7 cellular contexts compared by ENCODE assay signal in genomic region chr20:34473262-34473883, GRCh38. TPM values are rescaled to one million over a fixed set of nuclear protein-coding genes. Genes with fewer than 3 reads are reported as not detected.
DNase-seq lines count a peak whose midpoint lies in the region; ATAC-seq, FAIRE-seq and TF ChIP-seq lines count a peak whose summit lies in the region.

No MANE protein-coding gene starts in this region.

- H3K36me3 ChIP-seq in heart left ventricle (peaks cover 0 to 67% (median 40%) of the 10 kb centered on the region in 9 donors), small intestine (ENCODE audit: control insufficient read depth in 2 of 2, insufficient read depth in 2 of 2, low read length in 2 of 2) (peaks cover 3 to 6% of the 10 kb centered on the region in 2 donors)

- TF ChIP-seq CTCF in GM12872 (IDR thresholded peaks at IDR 0.05; ENCODE audit: insufficient read depth, low read depth, low read length) (peak; percentile 50), heart left ventricle (IDR thresholded peaks at IDR 0.05) (peak in 10 of 12 donors; percentile 12 to 56 (median 38))

- DNase-seq in NAMALWA (ENCODE audit: low spot score) (peak; percentile 50), activated T-cell treated with anti-CD3 and anti-CD28 coated beads for 4 hours (peak; percentile 6), heart left ventricle (peak; percentile 44 to 66 (median 52)), small intestine (peak; percentile 19), mucosa of gallbladder (ENCODE audit: low spot score) (no peak)

- H3K4me1 ChIP-seq in heart left ventricle = peaks cover 0 to 29% (median 16%) of the 10 kb centered on the region in 12 donors
- H3K4me1 ChIP-seq in small intestine (ENCODE audit: control insufficient read depth in 2 of 2, insufficient read depth in 1 of 2, low read depth in 1 of 2, low read length in 1 of 2) = no peaks in the 10 kb centered on the region

- H3K4me3 ChIP-seq in heart left ventricle (no peak overlapping the region), small intestine (ENCODE audit: low read depth in 1 of 2, low read length in 2 of 2) (no peak overlapping the region)

- WGBS in heart left ventricle, 4 donors = 53 to 65% (median 55%) methylated on average over 5 of the region's 5 CpGs
- WGBS in small intestine, 3 donors = 72 to 78% (median 77%) methylated on average over 5 of the region's 5 CpGs

- no peak for TF ChIP-seq POLR2A in heart left ventricle (IDR thresholded peaks at IDR 0.05)

- no peak for FAIRE-seq in small intestine (lab: Jason Lieb, UNC)

- ATAC-seq in heart left ventricle (peak; percentile 75 to 90 (median 87)), GM18498 (IDR thresholded peaks at IDR 0.05; ENCODE audit: unreplicated experiment) (no peak)

- intact Hi-C loops in heart left ventricle (cut with DNase I) = loop anchor here in 5 of 10 donors (5.0 to 10.0 kb wide), 3 partner anchors 51 to 161 kb away; no protein-coding TSS in a partner anchor

- H3K27ac ChIP-seq in heart left ventricle (peak overlapping the region in 5 of 12 donors; percentile 3 to 21 (median 11)), small intestine (ENCODE audit: low read depth in 1 of 2, low read length in 1 of 2) (no peak overlapping the region)

- no peaks in the 10 kb centered on the region for H3K9me3 ChIP-seq in heart left ventricle
- no peaks in the 10 kb centered on the region for H3K9me3 ChIP-seq in small intestine (ENCODE audit: control insufficient read depth, low read depth)

- H3K27me3 ChIP-seq in heart left ventricle (no peaks in the 10 kb centered on the region), small intestine (ENCODE audit: control insufficient read depth in 2 of 2, insufficient read depth in 2 of 2, low read length in 2 of 2) (no peaks in the 10 kb centered on the region)

RNA-seq across cellular contexts. Expression of gene DYNLRB1, which starts 42.8 kb away (rescaled TPM):
- total RNA-seq in heart left ventricle (100 to 1,000 TPM; 129 to 376 (median 145) TPM), mucosa of gallbladder (143 TPM)
- polyA plus RNA-seq in heart left ventricle (100 to 1,000 TPM; 200 to 405 TPM), small intestine (100 to 1,000 TPM; 147 to 306 (median 260) TPM)
